Comparison of ENCODE assay signal across 8 cellular contexts in the genomic region with DNA sequence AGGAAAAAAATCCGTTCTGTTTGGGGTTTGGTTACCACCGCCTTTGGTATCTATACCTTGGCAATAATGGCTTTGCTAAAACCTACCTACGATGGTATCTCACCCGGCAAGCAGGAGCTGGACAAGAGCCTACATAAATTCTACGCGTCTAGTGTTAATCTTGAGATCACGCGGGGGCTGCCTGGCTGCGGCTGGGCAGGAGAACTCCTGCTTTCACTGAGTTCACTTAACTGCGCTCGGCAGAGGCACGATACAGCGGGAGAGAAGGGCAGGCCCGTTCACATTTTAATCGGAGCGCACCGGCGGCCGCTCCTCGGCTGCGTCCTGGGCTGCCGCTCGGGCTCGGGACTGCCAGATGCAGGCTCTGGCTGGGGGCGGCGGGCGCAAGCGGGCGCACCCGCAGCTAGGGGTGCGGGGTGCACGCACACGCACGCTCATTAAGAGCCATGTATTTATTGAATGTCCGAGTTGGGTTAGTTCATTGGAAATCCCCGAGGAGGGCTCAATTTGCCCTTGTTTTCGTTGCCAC. TPM values are rescaled to one million over a fixed set of nuclear protein-coding genes. Genes with fewer than 3 reads are reported as not detected.
DNase-seq lines count a peak whose midpoint lies in the region; ATAC-seq and TF ChIP-seq lines count a peak whose summit lies in the region.

No MANE protein-coding gene starts in this region.

- H3K36me3 Mint-ChIP-seq in activated naive CD8-positive, alpha-beta T cell treated with anti-CD3 and anti-CD28 coated beads, Interleukin-2, amount 50 U/mL, for 24 hours (ENCODE audit: low read depth): peaks cover 6% of the 10 kb centered on the region

- H3K4me3 ChIP-seq in heart right ventricle: peak overlapping the region; percentile 7 to 56 (median 40)
- H3K4me3 ChIP-seq in liver (ENCODE audit: low read depth in 1 of 3, low read length in 3 of 3): peak overlapping the region in 2 of 3 donors; percentile 32 to 49
- peak overlapping the region in 3 of 4 donors; percentile 30 to 48 (median 30) for H3K4me3 ChIP-seq in upper lobe of left lung

- H3K27me3 ChIP-seq in heart right ventricle: peaks cover 28 to 90% (median 88%) of the 10 kb centered on the region in 7 donors
- H3K27me3 ChIP-seq in liver (ENCODE audit: control insufficient read depth in 4 of 4, insufficient read depth in 4 of 4, low read length in 3 of 4): peaks cover 5 to 31% (median 19%) of the 10 kb centered on the region in 4 donors
- peaks cover 0 to 71% (median 47%) of the 10 kb centered on the region in 4 donors for H3K27me3 ChIP-seq in upper lobe of left lung

- H3K27ac Mint-ChIP-seq in activated naive CD8-positive, alpha-beta T cell treated with anti-CD3 and anti-CD28 coated beads, Interleukin-2, amount 50 U/mL, for 24 hours: no peak overlapping the region

- no peak overlapping the region for H3K27ac ChIP-seq in heart right ventricle
- H3K27ac ChIP-seq in liver (ENCODE audit: low read depth in 1 of 2, low read length in 2 of 2): no peak overlapping the region
- no peak overlapping the region for H3K27ac ChIP-seq in upper lobe of left lung

- H3K4me3 Mint-ChIP-seq in activated naive CD8-positive, alpha-beta T cell treated with anti-CD3 and anti-CD28 coated beads, Interleukin-2, amount 50 U/mL, for 24 hours: peak overlapping the region; percentile 81

- peak in 1 of 2 donors; percentile 17 for DNase-seq in heart right ventricle
- no peak for DNase-seq in Right ventricle myocardium superior
- no peak for DNase-seq in activated naive CD8-positive, alpha-beta T cell treated with anti-CD3 and anti-CD28 coated beads, Interleukin-2, amount 50 U/mL, for 24 hours
- DNase-seq in upper lobe of left lung: peak in 1 of 2 donors; percentile 81
- DNase-seq in SW 1271 (lab: John Stamatoyannopoulos, UW): no peak
- no peak for DNase-seq in DMS79 treated with DMSO at 0.1 percent for 48 hours (lab: John Stamatoyannopoulos, UW)

- H3K36me3 ChIP-seq in heart right ventricle: no peaks in the 10 kb centered on the region
- no peaks in the 10 kb centered on the region for H3K36me3 ChIP-seq in liver (ENCODE audit: control insufficient read depth in 4 of 4, insufficient read depth in 3 of 4, low read depth in 1 of 4, low read length in 3 of 4)
- no peaks in the 10 kb centered on the region for H3K36me3 ChIP-seq in upper lobe of left lung

- H3K27me3 Mint-ChIP-seq in activated naive CD8-positive, alpha-beta T cell treated with anti-CD3 and anti-CD28 coated beads, Interleukin-2, amount 50 U/mL, for 24 hours: peaks cover 75% of the 10 kb centered on the region

- no peaks in the 10 kb centered on the region for H3K9me3 ChIP-seq in heart right ventricle
- H3K9me3 ChIP-seq in liver (ENCODE audit: control insufficient read depth in 4 of 4, low read length in 3 of 4): no peaks in the 10 kb centered on the region
- H3K9me3 ChIP-seq in upper lobe of left lung: no peaks in the 10 kb centered on the region

- no peak for TF ChIP-seq EP300 in upper lobe of left lung (IDR thresholded peaks at IDR 0.05)

- H3K4me1 ChIP-seq in heart right ventricle: peaks cover 2 to 42% (median 32%) of the 10 kb centered on the region in 9 donors
- peaks cover 9 to 34% (median 23%) of the 10 kb centered on the region in 4 donors for H3K4me1 ChIP-seq in liver (ENCODE audit: control insufficient read depth in 4 of 4, insufficient read depth in 4 of 4, low read length in 3 of 4)
- H3K4me1 ChIP-seq in upper lobe of left lung: peaks cover 32 to 62% (median 39%) of the 10 kb centered on the region in 4 donors

- peak in 4 of 8 donors; percentile 29 to 68 (median 43) for ATAC-seq in heart right ventricle
- no peak for ATAC-seq in Right ventricle myocardium superior (ENCODE audit: poor library complexity)
- peak; percentile 21 for ATAC-seq in activated naive CD8-positive, alpha-beta T cell treated with anti-CD3 and anti-CD28 coated beads, Interleukin-2, amount 50 U/mL, for 24 hours
- ATAC-seq in upper lobe of left lung (ENCODE audit: low FRiP score in 2 of 2): no peak
- ATAC-seq in GM21825 (IDR thresholded peaks at IDR 0.05; ENCODE audit: unreplicated experiment): no peak

- intact Hi-C loops in heart right ventricle (cut with DNase I): loop anchor here in 1 of 10 donors (5.0 kb wide), 1 partner anchor 425 kb away; no protein-coding TSS in a partner anchor
- intact Hi-C loops in Right ventricle myocardium superior (cut with DNase I): no loop called here

- TF ChIP-seq CTCF in heart right ventricle (IDR thresholded peaks at IDR 0.05): no peak
- TF ChIP-seq CTCF in liver (IDR thresholded peaks at IDR 0.05; ENCODE audit: low read depth, low read length, missing input control): no peak
- no peak for TF ChIP-seq CTCF in upper lobe of left lung (IDR thresholded peaks at IDR 0.05)

- H3K9ac ChIP-seq in liver (ENCODE audit: low read depth in 1 of 2, low read length in 2 of 2): no peak overlapping the region

- 1 to 2% methylated on average over 37 of the region's 37 CpGs for WGBS in heart right ventricle, 2 donors
- 3% methylated on average over 37 of the region's 37 CpGs for WGBS in liver
- 2% methylated on average over 30 to 37 of the region's 37 CpGs for WGBS in upper lobe of left lung, 2 donors

- no peak for TF ChIP-seq RAD21 in liver (IDR thresholded peaks at IDR 0.05)

- TF ChIP-seq POLR2A in upper lobe of left lung (IDR thresholded peaks at IDR 0.05): no peak

- peaks cover 31% of the 10 kb centered on the region for H3K4me1 Mint-ChIP-seq in activated naive CD8-positive, alpha-beta T cell treated with anti-CD3 and anti-CD28 coated beads, Interleukin-2, amount 50 U/mL, for 24 hours

- H3K9me3 Mint-ChIP-seq in activated naive CD8-positive, alpha-beta T cell treated with anti-CD3 and anti-CD28 coated beads, Interleukin-2, amount 50 U/mL, for 24 hours: no peaks in the 10 kb centered on the region

TF ChIP-seq in liver, 16 proteins besides CTCF, POLR2A, EP300 and RAD21:
- TF ChIP-seq HNF4G (IDR thresholded peaks at IDR 0.05): no peak
- TF ChIP-seq, protein P1, sequence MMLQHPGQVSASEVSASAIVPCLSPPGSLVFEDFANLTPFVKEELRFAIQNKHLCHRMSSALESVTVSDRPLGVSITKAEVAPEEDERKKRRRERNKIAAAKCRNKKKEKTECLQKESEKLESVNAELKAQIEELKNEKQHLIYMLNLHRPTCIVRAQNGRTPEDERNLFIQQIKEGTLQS (IDR thresholded peaks at IDR 0.05): no peak
- TF ChIP-seq, protein P2, sequence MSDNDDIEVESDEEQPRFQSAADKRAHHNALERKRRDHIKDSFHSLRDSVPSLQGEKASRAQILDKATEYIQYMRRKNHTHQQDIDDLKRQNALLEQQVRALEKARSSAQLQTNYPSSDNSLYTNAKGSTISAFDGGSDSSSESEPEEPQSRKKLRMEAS (IDR thresholded peaks at IDR 0.05): no peak
- no peak for TF ChIP-seq RXRA (IDR thresholded peaks at IDR 0.05)
- TF ChIP-seq FOXA1 (IDR thresholded peaks at IDR 0.05): no peak
- TF ChIP-seq GABPA (IDR thresholded peaks at IDR 0.05 in 1 of 2, conservative IDR thresholded peaks at IDR 0.05 in 1 of 2): no peak

RNA-seq across cellular contexts. Expression of a gene that starts 1.7 kb away (rescaled TPM):
- under 1 TPM in 5 of 10 donors, not detected in 5; 0.08 to 0.61 (median 0.12) TPM for total RNA-seq in heart right ventricle
- polyA plus RNA-seq in heart right ventricle: under 1 TPM; 0.04 to 0.59 TPM
- not detected for total RNA-seq in Right ventricle myocardium superior
- not detected for total RNA-seq in liver
- not detected for polyA plus RNA-seq in liver
- not detected for total RNA-seq in upper lobe of left lung
